ENCODE assay signal across 1 cellular context in the genomic region with DNA sequence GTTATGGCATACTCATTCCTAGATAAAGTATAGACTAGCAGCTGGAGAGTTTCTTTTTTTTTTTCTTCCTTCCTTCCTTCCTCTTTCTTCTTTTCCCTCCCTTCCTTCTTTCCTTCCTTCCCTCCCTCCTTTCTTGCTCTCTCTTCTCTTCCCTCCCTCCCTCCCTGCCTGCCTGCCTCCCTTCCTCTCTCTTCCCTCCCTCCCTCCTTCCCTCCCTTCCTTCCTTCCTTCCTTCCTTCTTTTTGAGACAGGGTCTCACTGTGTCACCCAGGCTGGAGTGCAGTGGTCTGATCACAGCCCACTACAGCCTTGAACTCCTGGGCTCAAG.
TF ChIP-seq lines count a peak whose summit lies in the region.

No MANE protein-coding gene starts in this region.

TF ChIP-seq in SK-N-SH treated with all-trans-retinoic acid at 6 μM for 48 hours, 23 proteins besides CTCF, POLR2A, EP300 and RAD21 (continued from another document):
- TF ChIP-seq, protein P1, sequence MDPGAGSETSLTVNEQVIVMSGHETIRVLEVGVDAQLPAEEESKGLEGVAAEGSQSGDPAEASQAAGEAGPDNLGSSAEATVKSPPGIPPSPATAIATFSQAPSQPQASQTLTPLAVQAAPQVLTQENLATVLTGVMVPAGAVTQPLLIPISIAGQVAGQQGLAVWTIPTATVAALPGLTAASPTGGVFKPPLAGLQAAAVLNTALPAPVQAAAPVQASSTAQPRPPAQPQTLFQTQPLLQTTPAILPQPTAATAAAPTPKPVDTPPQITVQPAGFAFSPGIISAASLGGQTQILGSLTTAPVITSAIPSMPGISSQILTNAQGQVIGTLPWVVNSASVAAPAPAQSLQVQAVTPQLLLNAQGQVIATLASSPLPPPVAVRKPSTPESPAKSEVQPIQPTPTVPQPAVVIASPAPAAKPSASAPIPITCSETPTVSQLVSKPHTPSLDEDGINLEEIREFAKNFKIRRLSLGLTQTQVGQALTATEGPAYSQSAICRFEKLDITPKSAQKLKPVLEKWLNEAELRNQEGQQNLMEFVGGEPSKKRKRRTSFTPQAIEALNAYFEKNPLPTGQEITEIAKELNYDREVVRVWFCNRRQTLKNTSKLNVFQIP (CRISPR knock-in tag; IDR thresholded peaks at IDR 0.05; ENCODE audit: borderline replicate concordance, low read depth), result no peak
- TF ChIP-seq PPARA (CRISPR knock-in tag; IDR thresholded peaks at IDR 0.05; ENCODE audit: borderline replicate concordance) (no peak), ZC3H10 (CRISPR knock-in tag; IDR thresholded peaks at IDR 0.05) (no peak), ZFP30 (CRISPR knock-in tag; IDR thresholded peaks at IDR 0.05) (no peak), ZFP3 (CRISPR knock-in tag; IDR thresholded peaks at IDR 0.05) (no peak), ISL1 (CRISPR knock-in tag; IDR thresholded peaks at IDR 0.05) (no peak), BACH2 (CRISPR knock-in tag; IDR thresholded peaks at IDR 0.05; ENCODE audit: borderline replicate concordance) (no peak), GLIS3 (CRISPR knock-in tag; IDR thresholded peaks at IDR 0.05) (no peak), OSR1 (CRISPR knock-in tag; IDR thresholded peaks at IDR 0.05) (no peak)
- TF ChIP-seq, protein P2, sequence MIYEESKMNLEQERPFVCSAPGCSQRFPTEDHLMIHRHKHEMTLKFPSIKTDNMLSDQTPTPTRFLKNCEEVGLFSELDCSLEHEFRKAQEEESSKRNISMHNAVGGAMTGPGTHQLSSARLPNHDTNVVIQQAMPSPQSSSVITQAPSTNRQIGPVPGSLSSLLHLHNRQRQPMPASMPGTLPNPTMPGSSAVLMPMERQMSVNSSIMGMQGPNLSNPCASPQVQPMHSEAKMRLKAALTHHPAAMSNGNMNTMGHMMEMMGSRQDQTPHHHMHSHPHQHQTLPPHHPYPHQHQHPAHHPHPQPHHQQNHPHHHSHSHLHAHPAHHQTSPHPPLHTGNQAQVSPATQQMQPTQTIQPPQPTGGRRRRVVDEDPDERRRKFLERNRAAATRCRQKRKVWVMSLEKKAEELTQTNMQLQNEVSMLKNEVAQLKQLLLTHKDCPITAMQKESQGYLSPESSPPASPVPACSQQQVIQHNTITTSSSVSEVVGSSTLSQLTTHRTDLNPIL (CRISPR knock-in tag; IDR thresholded peaks at IDR 0.05; ENCODE audit: low read depth), result no peak
- TF ChIP-seq, protein P3, sequence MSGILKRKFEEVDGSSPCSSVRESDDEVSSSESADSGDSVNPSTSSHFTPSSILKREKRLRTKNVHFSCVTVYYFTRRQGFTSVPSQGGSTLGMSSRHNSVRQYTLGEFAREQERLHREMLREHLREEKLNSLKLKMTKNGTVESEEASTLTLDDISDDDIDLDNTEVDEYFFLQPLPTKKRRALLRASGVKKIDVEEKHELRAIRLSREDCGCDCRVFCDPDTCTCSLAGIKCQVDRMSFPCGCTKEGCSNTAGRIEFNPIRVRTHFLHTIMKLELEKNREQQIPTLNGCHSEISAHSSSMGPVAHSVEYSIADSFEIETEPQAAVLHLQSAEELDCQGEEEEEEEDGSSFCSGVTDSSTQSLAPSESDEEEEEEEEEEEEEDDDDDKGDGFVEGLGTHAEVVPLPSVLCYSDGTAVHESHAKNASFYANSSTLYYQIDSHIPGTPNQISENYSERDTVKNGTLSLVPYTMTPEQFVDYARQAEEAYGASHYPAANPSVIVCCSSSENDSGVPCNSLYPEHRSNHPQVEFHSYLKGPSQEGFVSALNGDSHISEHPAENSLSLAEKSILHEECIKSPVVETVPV (CRISPR knock-in tag; IDR thresholded peaks at IDR 0.05), result no peak
